ENCODE assay signal across 19 cellular contexts in the genomic region with DNA sequence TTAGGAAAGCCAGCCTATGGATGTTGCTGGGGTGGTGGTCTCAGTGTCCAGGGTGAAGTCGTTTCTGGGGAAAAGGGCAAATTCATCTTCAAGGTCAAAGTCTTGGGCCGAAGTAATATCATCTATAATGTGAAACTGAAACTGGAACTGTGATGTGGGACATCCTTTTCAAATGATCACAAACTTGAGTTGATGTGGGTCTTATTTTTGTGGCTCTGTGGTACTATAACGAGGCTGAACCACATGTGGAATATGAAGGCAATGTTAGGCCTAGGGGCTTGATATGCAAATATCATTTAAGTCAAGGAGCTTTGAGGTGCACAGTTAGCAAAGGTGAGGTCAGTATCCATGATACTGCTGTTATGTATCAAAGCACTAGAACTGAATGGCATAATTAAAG. TPM values are rescaled to one million over a fixed set of nuclear protein-coding genes. Genes with fewer than 3 reads are reported as not detected.
A peak's percentile ranks its signal among the peaks of the same experiment; 100 is the strongest.
DNase-seq lines count a peak whose midpoint lies in the region; ATAC-seq and TF ChIP-seq lines count a peak whose summit lies in the region.
"Had no signal": no experiment of that assay in that cellular context is flagged by ENCODE, and none has a peak within 500 bp of the region (broad histone marks: within the 10 kb centered on the region; RNA-seq: fewer than 3 reads in every experiment).

No MANE protein-coding gene starts in this region.

- TF ChIP-seq CTCF in OCI-LY7 (conservative IDR thresholded peaks at IDR 0.05; ENCODE audit: low read length) = no peak

- H3K4me3 Mint-ChIP-seq in stimulated activated naive CD8-positive, alpha-beta T cell treated with anti-CD3 and anti-CD28 coated beads, Interleukin-15, Interleukin-2, amounts not matched to agents 100 ng/mL and 50 ng/mL, for 24 hours = peak overlapping the region; percentile 38
- no peak overlapping the region for H3K4me3 Mint-ChIP-seq in dendritic cell treated with granulocyte-macrophage colony-stimulating factor and Interleukin-4, amounts not matched to agents 40 ng/mL and 50 ng/mL, for 4 days
- H3K4me3 Mint-ChIP-seq: endodermal cell had no signal

- no peaks in the 10 kb centered on the region for H3K9me2 ChIP-seq in OCI-LY7 (ENCODE audit: insufficient read depth, low read length)

- no peak for ATAC-seq in stimulated activated naive CD8-positive, alpha-beta T cell treated with anti-CD3 and anti-CD28 coated beads, Interleukin-15, Interleukin-2, amounts not matched to agents 100 U/mL and 50 U/mL, for 24 hours
- ATAC-seq in GM19035 (IDR thresholded peaks at IDR 0.05; ENCODE audit: unreplicated experiment) (no peak), HG02610 (IDR thresholded peaks at IDR 0.05; ENCODE audit: unreplicated experiment) (no peak)
- ATAC-seq: gastrocnemius medialis had no signal

- no peaks in the 10 kb centered on the region for H3K36me3 ChIP-seq in OCI-LY7 (ENCODE audit: insufficient read depth, low read length)
- H3K36me3 ChIP-seq: breast epithelium, gastrocnemius medialis, Peyer's patch, thoracic aorta had no signal

- H3K36me3 Mint-ChIP-seq in stimulated activated naive CD8-positive, alpha-beta T cell treated with anti-CD3 and anti-CD28 coated beads, Interleukin-15, Interleukin-2, amounts not matched to agents 100 ng/mL and 50 ng/mL, for 24 hours (ENCODE audit: low read depth) = peaks cover 20% of the 10 kb centered on the region
- peaks cover 5% of the 10 kb centered on the region for H3K36me3 Mint-ChIP-seq in dendritic cell treated with granulocyte-macrophage colony-stimulating factor and Interleukin-4, amounts not matched to agents 40 ng/mL and 50 ng/mL, for 4 days (ENCODE audit: low read depth)

- H3K4me3 ChIP-seq in OCI-LY7 (ENCODE audit: low read depth, low read length, poor library complexity, severe bottlenecking) = peak overlapping the region; percentile 38
- H3K4me3 ChIP-seq: breast epithelium, gastrocnemius medialis, Peyer's patch, thoracic aorta had no signal

- H3K9me3 ChIP-seq in OCI-LY7 (ENCODE audit: low read length) = peaks cover 9% of the 10 kb centered on the region; the same call in 1 of the 2 replicates
- H3K9me3 ChIP-seq: gastrocnemius medialis, Peyer's patch had no signal

- intact Hi-C loops in OCI-LY7 (cut with micrococcal nuclease; ENCODE audit: unreplicated experiment) = no loop called here
- intact Hi-C loops in dendritic cell treated with granulocyte-macrophage colony-stimulating factor and Interleukin-4, amounts not matched to agents 40 ng/mL and 50 ng/mL, for 4 days (cut with micrococcal nuclease) = no loop called here

- peaks cover 33% of the 10 kb centered on the region for H3K9me3 Mint-ChIP-seq in stimulated activated naive CD8-positive, alpha-beta T cell treated with anti-CD3 and anti-CD28 coated beads, Interleukin-15, Interleukin-2, amounts not matched to agents 100 ng/mL and 50 ng/mL, for 24 hours
- peaks cover 45% of the 10 kb centered on the region for H3K9me3 Mint-ChIP-seq in dendritic cell treated with granulocyte-macrophage colony-stimulating factor and Interleukin-4, amounts not matched to agents 40 ng/mL and 50 ng/mL, for 4 days

- CTCF ChIA-PET in OCI-LY7 (lab: Charles Lee; ENCODE audit: unreplicated experiment) = no interaction called here

- peak overlapping the region; percentile 53 for H3K4me2 ChIP-seq in OCI-LY7 (ENCODE audit: low read length)

- no peak for DNase-seq in stimulated activated naive CD8-positive, alpha-beta T cell treated with anti-CD3 and anti-CD28 coated beads, Interleukin-15, Interleukin-2, amounts not matched to agents 100 U/mL and 50 U/mL, for 24 hours
- peak; percentile 28 for DNase-seq in OCI-LY7 (ENCODE audit: low spot score)
- no peak for DNase-seq in NCI-H510A treated with DMSO at 0.1 percent for 48 hours (lab: John Stamatoyannopoulos, UW)
- no peak for DNase-seq in inferior parietal cortex (ENCODE audit: extremely low spot score)
- DNase-seq: activated CD4-positive, CD25-positive, alpha-beta regulatory T cell treated with anti-CD3 and anti-CD28 coated beads, Interleukin-2, amount 50 U/mL, for 72 hours; activated gamma-delta T cell; endodermal cell; gastrocnemius medialis; islet precursor cell; NCI-H1436; NCI-H446 treated with DMSO at 0.1 percent for 48 hours had no signal

- peak overlapping the region; percentile 79 for H2AFZ ChIP-seq in OCI-LY7 (ENCODE audit: low read length)
- H2AFZ ChIP-seq: parathyroid adenoma had no signal

- POLR2A ChIA-PET in OCI-LY7 (lab: Charles Lee) = interaction anchor here (0.7 to 1.0 kb wide), 2 partner anchors 49 to 58 kb away, joined by 3 to 4 read pairs; no protein-coding TSS in a partner anchor

- BruUV-seq in OCI-LY7 (replicated peaks; lab: Mats Ljungman, UMichigan) = no TSS peak

- H4K20me1 ChIP-seq in OCI-LY7 (ENCODE audit: insufficient read depth, low read length) = no peaks in the 10 kb centered on the region

- H3K27me3 Mint-ChIP-seq in stimulated activated naive CD8-positive, alpha-beta T cell treated with anti-CD3 and anti-CD28 coated beads, Interleukin-15, Interleukin-2, amounts not matched to agents 100 ng/mL and 50 ng/mL, for 24 hours = no peaks in the 10 kb centered on the region
- no peaks in the 10 kb centered on the region for H3K27me3 Mint-ChIP-seq in dendritic cell treated with granulocyte-macrophage colony-stimulating factor and Interleukin-4, amounts not matched to agents 40 ng/mL and 50 ng/mL, for 4 days

- H3K4me1 ChIP-seq in OCI-LY7 (ENCODE audit: insufficient read depth, low read length, poor library complexity, severe bottlenecking) = peaks cover 12% of the 10 kb centered on the region
- H3K4me1 ChIP-seq: breast epithelium, gastrocnemius medialis, parathyroid adenoma, Peyer's patch had no signal

- H3K27ac ChIP-seq in OCI-LY7 (ENCODE audit: low read depth, low read length, poor library complexity, severe bottlenecking) = no peak overlapping the region
- H3K27ac ChIP-seq: breast epithelium, gastrocnemius medialis, parathyroid adenoma, thoracic aorta had no signal

- H3K27ac Mint-ChIP-seq in stimulated activated naive CD8-positive, alpha-beta T cell treated with anti-CD3 and anti-CD28 coated beads, Interleukin-15, Interleukin-2, amounts not matched to agents 100 ng/mL and 50 ng/mL, for 24 hours = peak overlapping the region; percentile 62
- peak overlapping the region; percentile 40 for H3K27ac Mint-ChIP-seq in dendritic cell treated with granulocyte-macrophage colony-stimulating factor and Interleukin-4, amounts not matched to agents 40 ng/mL and 50 ng/mL, for 4 days
- H3K27ac Mint-ChIP-seq: endodermal cell had no signal

- H3K79me2 ChIP-seq in OCI-LY7 (ENCODE audit: insufficient read depth, low read depth, low read length) = no peaks in the 10 kb centered on the region
- H3K79me2 ChIP-seq: parathyroid adenoma had no signal

- H3K4me1 Mint-ChIP-seq in stimulated activated naive CD8-positive, alpha-beta T cell treated with anti-CD3 and anti-CD28 coated beads, Interleukin-15, Interleukin-2, amounts not matched to agents 100 ng/mL and 50 ng/mL, for 24 hours (ENCODE audit: low read depth) = peaks cover 24% of the 10 kb centered on the region
- peaks cover 23% of the 10 kb centered on the region for H3K4me1 Mint-ChIP-seq in dendritic cell treated with granulocyte-macrophage colony-stimulating factor and Interleukin-4, amounts not matched to agents 40 ng/mL and 50 ng/mL, for 4 days (ENCODE audit: low read depth)
- H3K4me1 Mint-ChIP-seq: endodermal cell had no signal

RNA-seq across cellular contexts. Expression of gene CD200R1L, which starts 1.5 kb away (rescaled TPM):
- not detected in 2 replicates for total RNA-seq in OCI-LY7 (2014; rRNA removed; shearing (Covaris generic))
- total RNA-seq in OCI-LY7 (2022) = not detected in 2 replicates
- total RNA-seq: breast epithelium, endodermal cell, gastrocnemius medialis, Peyer's patch, thoracic aorta had no signal
